1 cellular context compared by ENCODE assay signal in the genomic region with DNA sequence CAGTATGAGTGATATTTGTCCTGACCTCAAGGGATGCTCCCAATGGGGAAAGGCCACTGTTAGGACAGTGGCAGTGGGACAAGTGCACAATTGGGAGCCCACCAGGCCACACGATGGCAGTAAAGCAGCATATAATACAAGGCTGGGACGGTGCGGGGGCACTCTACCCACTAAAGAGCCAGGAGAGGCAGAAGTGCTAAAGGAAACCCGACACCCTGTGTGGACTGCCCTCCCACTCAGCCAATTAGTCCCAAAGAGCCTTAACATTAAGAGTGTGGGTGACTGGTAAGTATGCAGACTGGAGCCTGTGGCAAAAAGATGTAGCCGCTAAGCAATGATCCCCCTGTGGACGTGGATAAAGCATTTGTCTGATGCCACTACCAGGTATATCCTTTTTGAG.
TF ChIP-seq lines count a peak whose summit lies in the region.

No MANE protein-coding gene starts in this region.

TF ChIP-seq in GM12878, 131 proteins besides CTCF, POLR2A, EP300 and RAD21 (continued from another document):
- TF ChIP-seq PRDM15 (CRISPR knock-in tag; IDR thresholded peaks at IDR 0.05) = no peak
- no peak for TF ChIP-seq ZBED1 (IDR thresholded peaks at IDR 0.05; ENCODE audit: borderline replicate concordance)
- TF ChIP-seq ZZZ3 (IDR thresholded peaks at IDR 0.05; ENCODE audit: control insufficient read depth, insufficient read length, low read depth) = no peak
- TF ChIP-seq WRNIP1 (IDR thresholded peaks at IDR 0.05; ENCODE audit: borderline replicate concordance, low read depth, low read length) = no peak
- TF ChIP-seq BCL11A (IDR thresholded peaks at IDR 0.05; ENCODE audit: low read depth, low read length) = no peak
- TF ChIP-seq MTA2 (IDR thresholded peaks at IDR 0.05; ENCODE audit: low read depth) = peak; percentile 70
- TF ChIP-seq ATF7 (IDR thresholded peaks at IDR 0.05; ENCODE audit: low read depth) = no peak; the same call in 1 of the 2 replicates
- no peak for TF ChIP-seq ZNF217 (IDR thresholded peaks at IDR 0.05)
- TF ChIP-seq CBX3 (IDR thresholded peaks at IDR 0.05; ENCODE audit: borderline replicate concordance, low read depth) = no peak
- TF ChIP-seq BMI1 (IDR thresholded peaks at IDR 0.05; ENCODE audit: borderline replicate concordance) = no peak
- TF ChIP-seq, protein P1, sequence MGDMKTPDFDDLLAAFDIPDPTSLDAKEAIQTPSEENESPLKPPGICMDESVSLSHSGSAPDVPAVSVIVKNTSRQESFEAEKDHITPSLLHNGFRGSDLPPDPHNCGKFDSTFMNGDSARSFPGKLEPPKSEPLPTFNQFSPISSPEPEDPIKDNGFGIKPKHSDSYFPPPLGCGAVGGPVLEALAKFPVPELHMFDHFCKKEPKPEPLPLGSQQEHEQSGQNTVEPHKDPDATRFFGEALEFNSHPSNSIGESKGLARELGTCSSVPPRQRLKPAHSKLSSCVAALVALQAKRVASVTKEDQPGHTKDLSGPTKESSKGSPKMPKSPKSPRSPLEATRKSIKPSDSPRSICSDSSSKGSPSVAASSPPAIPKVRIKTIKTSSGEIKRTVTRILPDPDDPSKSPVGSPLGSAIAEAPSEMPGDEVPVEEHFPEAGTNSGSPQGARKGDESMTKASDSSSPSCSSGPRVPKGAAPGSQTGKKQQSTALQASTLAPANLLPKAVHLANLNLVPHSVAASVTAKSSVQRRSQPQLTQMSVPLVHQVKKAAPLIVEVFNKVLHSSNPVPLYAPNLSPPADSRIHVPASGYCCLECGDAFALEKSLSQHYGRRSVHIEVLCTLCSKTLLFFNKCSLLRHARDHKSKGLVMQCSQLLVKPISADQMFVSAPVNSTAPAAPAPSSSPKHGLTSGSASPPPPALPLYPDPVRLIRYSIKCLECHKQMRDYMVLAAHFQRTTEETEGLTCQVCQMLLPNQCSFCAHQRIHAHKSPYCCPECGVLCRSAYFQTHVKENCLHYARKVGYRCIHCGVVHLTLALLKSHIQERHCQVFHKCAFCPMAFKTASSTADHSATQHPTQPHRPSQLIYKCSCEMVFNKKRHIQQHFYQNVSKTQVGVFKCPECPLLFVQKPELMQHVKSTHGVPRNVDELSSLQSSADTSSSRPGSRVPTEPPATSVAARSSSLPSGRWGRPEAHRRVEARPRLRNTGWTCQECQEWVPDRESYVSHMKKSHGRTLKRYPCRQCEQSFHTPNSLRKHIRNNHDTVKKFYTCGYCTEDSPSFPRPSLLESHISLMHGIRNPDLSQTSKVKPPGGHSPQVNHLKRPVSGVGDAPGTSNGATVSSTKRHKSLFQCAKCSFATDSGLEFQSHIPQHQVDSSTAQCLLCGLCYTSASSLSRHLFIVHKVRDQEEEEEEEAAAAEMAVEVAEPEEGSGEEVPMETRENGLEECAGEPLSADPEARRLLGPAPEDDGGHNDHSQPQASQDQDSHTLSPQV (IDR thresholded peaks at IDR 0.05) = no peak
- TF ChIP-seq NFYA (IDR thresholded peaks at IDR 0.05; ENCODE audit: borderline replicate concordance, low read depth, low read length) = no peak
- TF ChIP-seq IKZF2 (IDR thresholded peaks at IDR 0.05) = peak; percentile 40 to 64; a peak in 2 of 4 replicates
- TF ChIP-seq ZNF274 (IDR thresholded peaks at IDR 0.05; ENCODE audit: insufficient read depth, insufficient read length) = no peak
- TF ChIP-seq, protein P2, sequence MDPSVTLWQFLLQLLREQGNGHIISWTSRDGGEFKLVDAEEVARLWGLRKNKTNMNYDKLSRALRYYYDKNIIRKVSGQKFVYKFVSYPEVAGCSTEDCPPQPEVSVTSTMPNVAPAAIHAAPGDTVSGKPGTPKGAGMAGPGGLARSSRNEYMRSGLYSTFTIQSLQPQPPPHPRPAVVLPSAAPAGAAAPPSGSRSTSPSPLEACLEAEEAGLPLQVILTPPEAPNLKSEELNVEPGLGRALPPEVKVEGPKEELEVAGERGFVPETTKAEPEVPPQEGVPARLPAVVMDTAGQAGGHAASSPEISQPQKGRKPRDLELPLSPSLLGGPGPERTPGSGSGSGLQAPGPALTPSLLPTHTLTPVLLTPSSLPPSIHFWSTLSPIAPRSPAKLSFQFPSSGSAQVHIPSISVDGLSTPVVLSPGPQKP (IDR thresholded peaks at IDR 0.05; ENCODE audit: low read depth, low read length) = no peak
- no peak for TF ChIP-seq SKIL (IDR thresholded peaks at IDR 0.05; ENCODE audit: low read depth, poor library complexity, severe bottlenecking)
- TF ChIP-seq, protein P3, sequence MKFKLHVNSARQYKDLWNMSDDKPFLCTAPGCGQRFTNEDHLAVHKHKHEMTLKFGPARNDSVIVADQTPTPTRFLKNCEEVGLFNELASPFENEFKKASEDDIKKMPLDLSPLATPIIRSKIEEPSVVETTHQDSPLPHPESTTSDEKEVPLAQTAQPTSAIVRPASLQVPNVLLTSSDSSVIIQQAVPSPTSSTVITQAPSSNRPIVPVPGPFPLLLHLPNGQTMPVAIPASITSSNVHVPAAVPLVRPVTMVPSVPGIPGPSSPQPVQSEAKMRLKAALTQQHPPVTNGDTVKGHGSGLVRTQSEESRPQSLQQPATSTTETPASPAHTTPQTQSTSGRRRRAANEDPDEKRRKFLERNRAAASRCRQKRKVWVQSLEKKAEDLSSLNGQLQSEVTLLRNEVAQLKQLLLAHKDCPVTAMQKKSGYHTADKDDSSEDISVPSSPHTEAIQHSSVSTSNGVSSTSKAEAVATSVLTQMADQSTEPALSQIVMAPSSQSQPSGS (IDR thresholded peaks at IDR 0.05; ENCODE audit: low read length) = no peak
- no peak for TF ChIP-seq RBBP5 (conservative IDR thresholded peaks at IDR 0.05)
- TF ChIP-seq STAT3 (IDR thresholded peaks at IDR 0.05; ENCODE audit: low read depth, low read length) = no peak
- TF ChIP-seq BACH1 (IDR thresholded peaks at IDR 0.05; ENCODE audit: borderline replicate concordance) = no peak
- no peak for TF ChIP-seq CREB1 (IDR thresholded peaks at IDR 0.05; ENCODE audit: low read depth)
- TF ChIP-seq, protein P4, sequence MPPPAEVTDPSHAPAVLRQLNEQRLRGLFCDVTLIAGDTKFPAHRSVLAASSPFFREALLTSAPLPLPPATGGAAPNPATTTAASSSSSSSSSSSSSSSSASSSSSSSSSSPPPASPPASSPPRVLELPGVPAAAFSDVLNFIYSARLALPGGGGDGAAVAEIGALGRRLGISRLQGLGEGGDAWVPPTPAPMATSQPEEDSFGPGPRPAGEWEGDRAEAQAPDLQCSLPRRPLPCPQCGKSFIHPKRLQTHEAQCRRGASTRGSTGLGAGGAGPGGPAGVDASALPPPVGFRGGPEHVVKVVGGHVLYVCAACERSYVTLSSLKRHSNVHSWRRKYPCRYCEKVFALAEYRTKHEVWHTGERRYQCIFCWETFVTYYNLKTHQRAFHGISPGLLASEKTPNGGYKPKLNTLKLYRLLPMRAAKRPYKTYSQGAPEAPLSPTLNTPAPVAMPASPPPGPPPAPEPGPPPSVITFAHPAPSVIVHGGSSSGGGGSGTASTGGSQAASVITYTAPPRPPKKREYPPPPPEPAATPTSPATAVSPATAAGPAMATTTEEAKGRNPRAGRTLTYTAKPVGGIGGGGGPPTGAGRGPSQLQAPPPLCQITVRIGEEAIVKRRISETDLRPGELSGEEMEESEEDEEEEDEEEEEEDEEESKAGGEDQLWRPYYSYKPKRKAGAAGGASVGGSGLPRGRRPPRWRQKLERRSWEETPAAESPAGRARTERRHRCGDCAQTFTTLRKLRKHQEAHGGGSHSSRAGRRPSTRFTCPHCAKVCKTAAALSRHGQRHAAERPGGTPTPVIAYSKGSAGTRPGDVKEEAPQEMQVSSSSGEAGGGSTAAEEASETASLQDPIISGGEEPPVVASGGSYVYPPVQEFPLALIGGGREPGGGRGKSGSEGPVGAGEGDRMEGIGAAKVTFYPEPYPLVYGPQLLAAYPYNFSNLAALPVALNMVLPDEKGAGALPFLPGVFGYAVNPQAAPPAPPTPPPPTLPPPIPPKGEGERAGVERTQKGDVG (CRISPR knock-in tag; IDR thresholded peaks at IDR 0.05) = no peak
- peak; percentile 65 for TF ChIP-seq SMC3 (IDR thresholded peaks at IDR 0.05; ENCODE audit: borderline replicate concordance, low read length)
- no peak for TF ChIP-seq HCFC1 (IDR thresholded peaks at IDR 0.05; ENCODE audit: low read length)
- 0 out of 2 replicates have a peak, but pooled peaks have one; percentile 47 for TF ChIP-seq GATAD2B (conservative IDR thresholded peaks at IDR 0.05; ENCODE audit: low read depth)
- no peak for TF ChIP-seq PAX8 (IDR thresholded peaks at IDR 0.05)
- TF ChIP-seq, protein P5, sequence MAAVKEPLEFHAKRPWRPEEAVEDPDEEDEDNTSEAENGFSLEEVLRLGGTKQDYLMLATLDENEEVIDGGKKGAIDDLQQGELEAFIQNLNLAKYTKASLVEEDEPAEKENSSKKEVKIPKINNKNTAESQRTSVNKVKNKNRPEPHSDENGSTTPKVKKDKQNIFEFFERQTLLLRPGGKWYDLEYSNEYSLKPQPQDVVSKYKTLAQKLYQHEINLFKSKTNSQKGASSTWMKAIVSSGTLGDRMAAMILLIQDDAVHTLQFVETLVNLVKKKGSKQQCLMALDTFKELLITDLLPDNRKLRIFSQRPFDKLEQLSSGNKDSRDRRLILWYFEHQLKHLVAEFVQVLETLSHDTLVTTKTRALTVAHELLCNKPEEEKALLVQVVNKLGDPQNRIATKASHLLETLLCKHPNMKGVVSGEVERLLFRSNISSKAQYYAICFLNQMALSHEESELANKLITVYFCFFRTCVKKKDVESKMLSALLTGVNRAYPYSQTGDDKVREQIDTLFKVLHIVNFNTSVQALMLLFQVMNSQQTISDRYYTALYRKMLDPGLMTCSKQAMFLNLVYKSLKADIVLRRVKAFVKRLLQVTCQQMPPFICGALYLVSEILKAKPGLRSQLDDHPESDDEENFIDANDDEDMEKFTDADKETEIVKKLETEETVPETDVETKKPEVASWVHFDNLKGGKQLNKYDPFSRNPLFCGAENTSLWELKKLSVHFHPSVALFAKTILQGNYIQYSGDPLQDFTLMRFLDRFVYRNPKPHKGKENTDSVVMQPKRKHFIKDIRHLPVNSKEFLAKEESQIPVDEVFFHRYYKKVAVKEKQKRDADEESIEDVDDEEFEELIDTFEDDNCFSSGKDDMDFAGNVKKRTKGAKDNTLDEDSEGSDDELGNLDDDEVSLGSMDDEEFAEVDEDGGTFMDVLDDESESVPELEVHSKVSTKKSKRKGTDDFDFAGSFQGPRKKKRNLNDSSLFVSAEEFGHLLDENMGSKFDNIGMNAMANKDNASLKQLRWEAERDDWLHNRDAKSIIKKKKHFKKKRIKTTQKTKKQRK (IDR thresholded peaks at IDR 0.05; ENCODE audit: low read depth, low read length) = no peak
- no peak for TF ChIP-seq RB1 (IDR thresholded peaks at IDR 0.05; ENCODE audit: borderline replicate concordance)
- TF ChIP-seq TCF12 (IDR thresholded peaks at IDR 0.05; ENCODE audit: low read depth, low read length) = no peak
- no peak for TF ChIP-seq FOXM1 (IDR thresholded peaks at IDR 0.05; ENCODE audit: low read depth, low read length)
- TF ChIP-seq YY1 (IDR thresholded peaks at IDR 0.05; ENCODE audit: low read depth, low read length) = peak; percentile 30; the same call in 1 of the 2 replicates
